In genomic region chr7:49099587-49100326, GRCh38 we compare ENCODE assay signal across 11 cellular contexts.
DNase-seq lines count a peak whose midpoint lies in the region; ATAC-seq, FAIRE-seq and TF ChIP-seq lines count a peak whose summit lies in the region.
"Had no signal": no experiment of that assay in that cellular context is flagged by ENCODE, and none has a peak within 500 bp of the region (broad histone marks: within the 10 kb centered on the region; RNA-seq: fewer than 3 reads in every experiment).

No MANE protein-coding gene starts in this region.

- POLR2A ChIA-PET in T-cell (lab: Charles Lee) = no interaction called here

- intact Hi-C loops in ovary (cut with DNase I) = no loop called here

- no peak for TF ChIP-seq POLR2A in ovary (IDR thresholded peaks at IDR 0.05)

- H3K27me3 ChIP-seq in RWPE2 (ENCODE audit: insufficient read depth, poor library complexity, severe bottlenecking) = no peaks in the 10 kb centered on the region
- H3K27me3 ChIP-seq in MG63 = no peaks in the 10 kb centered on the region
- H3K27me3 ChIP-seq in ovary = no peaks in the 10 kb centered on the region

- FAIRE-seq in D721Med (lab: Jason Lieb, UNC) = no peak

- peaks cover 0 to 7% (median 6%) of the 10 kb centered on the region in 3 donors for H3K9me3 Mint-ChIP-seq in T-cell

- no peak for TF ChIP-seq EP300 in ovary (IDR thresholded peaks at IDR 0.05)

- H3K27ac ChIP-seq in RWPE2 (ENCODE audit: poor library complexity, severe bottlenecking) = no peak overlapping the region
- H3K27ac ChIP-seq in ovary = no peak overlapping the region

- no peaks in the 10 kb centered on the region for H3K4me1 Mint-ChIP-seq in T-cell

- no peaks in the 10 kb centered on the region for H3K36me3 ChIP-seq in RWPE2 (ENCODE audit: low read depth)
- no peaks in the 10 kb centered on the region for H3K36me3 ChIP-seq in MG63
- H3K36me3 ChIP-seq in ovary = no peaks in the 10 kb centered on the region

- CTCF ChIA-PET in T-cell (lab: Charles Lee) = no interaction called here

- H3K4me3 ChIP-seq in RWPE2 (ENCODE audit: severe bottlenecking) (no peak overlapping the region), MG63 (no peak overlapping the region), ovary (no peak overlapping the region)

- no peaks in the 10 kb centered on the region for H3K4me1 ChIP-seq in RWPE2 (ENCODE audit: insufficient read depth, poor library complexity, severe bottlenecking)
- no peaks in the 10 kb centered on the region for H3K4me1 ChIP-seq in ovary (ENCODE audit: insufficient read depth)

- WGBS in ovary, 3 donors = 84 to 88% (median 87%) methylated on average over 5 of the region's 5 CpGs

- DNase-seq in D721Med (ENCODE audit: insufficient read length, low spot score) (no peak), H4 (ENCODE audit: low spot score) (peak; percentile 36), RWPE2 (ENCODE audit: low spot score) (no peak), iPS-NIHi7 (ENCODE audit: extremely low spot score) (peak; percentile 18), MG63 (no peak), T-cell (no peak), ovary (no peak)
- DNase-seq: NCI-H1092 treated with DMSO at 0.1 percent for 48 hours; stimulated activated CD4-positive, alpha-beta T cell treated with anti-CD3 and anti-CD28 coated beads, Interleukin-2, amount 100 ng/mL, for 24 hours had no signal

- H3K9me3 ChIP-seq in RWPE2 (ENCODE audit: severe bottlenecking) (no peaks in the 10 kb centered on the region), MG63 (no peaks in the 10 kb centered on the region), ovary (no peaks in the 10 kb centered on the region)

- H3K4me3 Mint-ChIP-seq in T-cell = no peak overlapping the region
- H3K4me3 Mint-ChIP-seq: stimulated activated naive CD8-positive, alpha-beta T cell treated with anti-CD3 and anti-CD28 coated beads, Interleukin-15, Interleukin-2, amounts not matched to agents 100 ng/mL and 50 ng/mL, for 24 hours had no signal

- TF ChIP-seq CTCF in D721Med (IDR thresholded peaks at IDR 0.05; ENCODE audit: insufficient read depth, missing control alignments) (peak; percentile 7), RWPE2 (IDR thresholded peaks at IDR 0.05; ENCODE audit: poor library complexity, severe bottlenecking) (peak; percentile 23), ovary (IDR thresholded peaks at IDR 0.05) (no peak)

- no peaks in the 10 kb centered on the region for H3K27me3 Mint-ChIP-seq in T-cell
- H3K27me3 Mint-ChIP-seq: stimulated activated naive CD8-positive, alpha-beta T cell treated with anti-CD3 and anti-CD28 coated beads, Interleukin-15, Interleukin-2, amounts not matched to agents 100 ng/mL and 50 ng/mL, for 24 hours had no signal

- no peak for ATAC-seq in RWPE2 (ENCODE audit: low read depth)
- no peak for ATAC-seq in T-cell (replicated peaks in 1 of 4)
- no peak for ATAC-seq in HG02798 (IDR thresholded peaks at IDR 0.05; ENCODE audit: poor library complexity, unreplicated experiment)

- H3K27ac Mint-ChIP-seq in T-cell = no peak overlapping the region
- H3K27ac Mint-ChIP-seq: stimulated activated naive CD8-positive, alpha-beta T cell treated with anti-CD3 and anti-CD28 coated beads, Interleukin-15, Interleukin-2, amounts not matched to agents 100 ng/mL and 50 ng/mL, for 24 hours had no signal

- no peaks in the 10 kb centered on the region for H3K36me3 Mint-ChIP-seq in T-cell

Comparison
In these comparisons a context has a peak if more than half of its experiments do, and no peak if none do; other contexts are left out.
1. DNase-seq: peak in H4 (single experiment) and iPS-NIHi7 (single experiment); none in D721Med (single experiment), RWPE2 (single experiment), MG63 (single experiment), T-cell (0 of 34) and ovary (0 of 5).
2. CTCF ChIP-seq: peak in D721Med (single experiment) and RWPE2 (single experiment); none in ovary (0 of 3).